1 cellular context compared by ENCODE assay signal in the genomic region with DNA sequence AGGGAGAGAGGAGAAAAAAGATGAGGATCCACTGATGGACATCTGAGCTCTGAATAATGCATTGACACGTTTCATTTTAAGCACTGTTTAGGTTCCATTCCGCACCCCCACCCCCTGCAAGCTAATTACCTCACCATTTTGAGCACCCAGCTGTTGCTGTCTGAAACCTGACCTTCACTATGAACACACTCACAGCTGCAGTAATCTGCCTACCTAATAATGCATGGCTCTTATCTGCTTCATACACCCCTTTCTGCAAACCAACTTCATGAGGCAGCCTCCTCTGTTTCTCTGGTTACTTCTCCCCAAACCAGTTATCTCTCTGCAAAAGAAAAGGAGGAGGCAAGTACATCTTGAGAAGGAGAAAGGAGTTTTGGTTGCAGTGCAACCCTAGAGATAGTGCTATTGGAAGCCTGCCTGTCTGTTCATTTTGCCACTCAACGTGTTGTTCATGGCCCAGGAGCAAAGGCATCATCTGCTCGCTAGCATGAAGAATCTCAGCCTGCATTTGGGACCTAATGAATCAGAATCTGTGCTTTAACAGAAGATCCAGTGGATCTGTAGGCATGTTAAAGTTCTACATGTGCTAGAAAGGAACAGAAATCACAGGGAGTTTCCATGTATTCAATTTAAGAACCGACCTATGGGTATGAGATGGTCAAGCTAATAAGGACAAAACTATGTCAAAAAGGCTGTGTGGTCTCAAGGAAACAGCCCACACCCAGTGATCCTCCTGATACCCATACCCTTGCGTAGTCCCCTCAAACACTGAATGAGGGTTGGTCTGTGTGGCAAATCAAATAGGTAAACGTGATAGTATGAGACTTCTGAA.
TF ChIP-seq lines count a peak whose summit lies in the region.

No MANE protein-coding gene starts in this region.

TF ChIP-seq in HEK293, 187 proteins besides CTCF, POLR2A, EP300 and RAD21 (continued from another document):
- TF ChIP-seq SCRT1 (tag by site-specific recombination; IDR thresholded peaks at IDR 0.05; ENCODE audit: borderline replicate concordance), result peak; percentile 91
- peak; percentile 62; the same call in 1 of the 2 replicates for TF ChIP-seq KLF10 (tag by site-specific recombination; IDR thresholded peaks at IDR 0.05)
- TF ChIP-seq ZNF600 (tag by site-specific recombination; IDR thresholded peaks at IDR 0.05), result peak; percentile 46
- no peak for TF ChIP-seq ZBTB21 (tag by site-specific recombination; IDR thresholded peaks at IDR 0.05)
- TF ChIP-seq, protein P1, sequence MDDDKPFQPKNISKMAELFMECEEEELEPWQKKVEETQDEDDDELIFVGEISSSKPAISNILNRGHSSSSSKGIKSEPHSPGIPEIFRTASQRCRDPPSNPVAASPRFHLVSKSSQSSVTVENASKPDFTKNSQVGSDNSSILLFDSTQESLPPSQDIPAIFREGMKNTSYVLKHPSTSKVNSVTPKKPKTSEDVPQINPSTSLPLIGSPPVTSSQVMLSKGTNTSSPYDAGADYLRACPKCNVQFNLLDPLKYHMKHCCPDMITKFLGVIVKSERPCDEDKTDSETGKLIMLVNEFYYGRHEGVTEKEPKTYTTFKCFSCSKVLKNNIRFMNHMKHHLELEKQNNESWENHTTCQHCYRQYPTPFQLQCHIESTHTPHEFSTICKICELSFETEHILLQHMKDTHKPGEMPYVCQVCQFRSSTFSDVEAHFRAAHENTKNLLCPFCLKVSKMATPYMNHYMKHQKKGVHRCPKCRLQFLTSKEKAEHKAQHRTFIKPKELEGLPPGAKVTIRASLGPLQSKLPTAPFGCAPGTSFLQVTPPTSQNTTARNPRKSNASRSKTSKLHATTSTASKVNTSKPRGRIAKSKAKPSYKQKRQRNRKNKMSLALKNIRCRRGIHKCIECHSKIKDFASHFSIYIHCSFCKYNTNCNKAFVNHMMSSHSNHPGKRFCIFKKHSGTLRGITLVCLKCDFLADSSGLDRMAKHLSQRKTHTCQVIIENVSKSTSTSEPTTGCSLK (tag by site-specific recombination; IDR thresholded peaks at IDR 0.05), result no peak
- 0 out of 2 replicates have a peak, but pooled peaks have one; percentile 38 for TF ChIP-seq ZSCAN23 (tag by site-specific recombination; IDR thresholded peaks at IDR 0.05)
- peak; percentile 38; the same call in 1 of the 2 replicates for TF ChIP-seq HIC1 (tag by site-specific recombination; IDR thresholded peaks at IDR 0.05)
- TF ChIP-seq, protein P2, sequence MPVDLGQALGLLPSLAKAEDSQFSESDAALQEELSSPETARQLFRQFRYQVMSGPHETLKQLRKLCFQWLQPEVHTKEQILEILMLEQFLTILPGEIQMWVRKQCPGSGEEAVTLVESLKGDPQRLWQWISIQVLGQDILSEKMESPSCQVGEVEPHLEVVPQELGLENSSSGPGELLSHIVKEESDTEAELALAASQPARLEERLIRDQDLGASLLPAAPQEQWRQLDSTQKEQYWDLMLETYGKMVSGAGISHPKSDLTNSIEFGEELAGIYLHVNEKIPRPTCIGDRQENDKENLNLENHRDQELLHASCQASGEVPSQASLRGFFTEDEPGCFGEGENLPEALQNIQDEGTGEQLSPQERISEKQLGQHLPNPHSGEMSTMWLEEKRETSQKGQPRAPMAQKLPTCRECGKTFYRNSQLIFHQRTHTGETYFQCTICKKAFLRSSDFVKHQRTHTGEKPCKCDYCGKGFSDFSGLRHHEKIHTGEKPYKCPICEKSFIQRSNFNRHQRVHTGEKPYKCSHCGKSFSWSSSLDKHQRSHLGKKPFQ (tag by site-specific recombination; IDR thresholded peaks at IDR 0.05), result peak; percentile 46; the same call in 1 of the 2 replicates
- peak; percentile 53; the same call in 1 of the 2 replicates for TF ChIP-seq OSR2 (tag by site-specific recombination; IDR thresholded peaks at IDR 0.05)
- TF ChIP-seq ZNF350 (tag by site-specific recombination; IDR thresholded peaks at IDR 0.05), result no peak
- TF ChIP-seq, protein P3, sequence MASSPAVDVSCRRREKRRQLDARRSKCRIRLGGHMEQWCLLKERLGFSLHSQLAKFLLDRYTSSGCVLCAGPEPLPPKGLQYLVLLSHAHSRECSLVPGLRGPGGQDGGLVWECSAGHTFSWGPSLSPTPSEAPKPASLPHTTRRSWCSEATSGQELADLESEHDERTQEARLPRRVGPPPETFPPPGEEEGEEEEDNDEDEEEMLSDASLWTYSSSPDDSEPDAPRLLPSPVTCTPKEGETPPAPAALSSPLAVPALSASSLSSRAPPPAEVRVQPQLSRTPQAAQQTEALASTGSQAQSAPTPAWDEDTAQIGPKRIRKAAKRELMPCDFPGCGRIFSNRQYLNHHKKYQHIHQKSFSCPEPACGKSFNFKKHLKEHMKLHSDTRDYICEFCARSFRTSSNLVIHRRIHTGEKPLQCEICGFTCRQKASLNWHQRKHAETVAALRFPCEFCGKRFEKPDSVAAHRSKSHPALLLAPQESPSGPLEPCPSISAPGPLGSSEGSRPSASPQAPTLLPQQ (tag by site-specific recombination; IDR thresholded peaks at IDR 0.05), result no peak
- TF ChIP-seq, protein P4, sequence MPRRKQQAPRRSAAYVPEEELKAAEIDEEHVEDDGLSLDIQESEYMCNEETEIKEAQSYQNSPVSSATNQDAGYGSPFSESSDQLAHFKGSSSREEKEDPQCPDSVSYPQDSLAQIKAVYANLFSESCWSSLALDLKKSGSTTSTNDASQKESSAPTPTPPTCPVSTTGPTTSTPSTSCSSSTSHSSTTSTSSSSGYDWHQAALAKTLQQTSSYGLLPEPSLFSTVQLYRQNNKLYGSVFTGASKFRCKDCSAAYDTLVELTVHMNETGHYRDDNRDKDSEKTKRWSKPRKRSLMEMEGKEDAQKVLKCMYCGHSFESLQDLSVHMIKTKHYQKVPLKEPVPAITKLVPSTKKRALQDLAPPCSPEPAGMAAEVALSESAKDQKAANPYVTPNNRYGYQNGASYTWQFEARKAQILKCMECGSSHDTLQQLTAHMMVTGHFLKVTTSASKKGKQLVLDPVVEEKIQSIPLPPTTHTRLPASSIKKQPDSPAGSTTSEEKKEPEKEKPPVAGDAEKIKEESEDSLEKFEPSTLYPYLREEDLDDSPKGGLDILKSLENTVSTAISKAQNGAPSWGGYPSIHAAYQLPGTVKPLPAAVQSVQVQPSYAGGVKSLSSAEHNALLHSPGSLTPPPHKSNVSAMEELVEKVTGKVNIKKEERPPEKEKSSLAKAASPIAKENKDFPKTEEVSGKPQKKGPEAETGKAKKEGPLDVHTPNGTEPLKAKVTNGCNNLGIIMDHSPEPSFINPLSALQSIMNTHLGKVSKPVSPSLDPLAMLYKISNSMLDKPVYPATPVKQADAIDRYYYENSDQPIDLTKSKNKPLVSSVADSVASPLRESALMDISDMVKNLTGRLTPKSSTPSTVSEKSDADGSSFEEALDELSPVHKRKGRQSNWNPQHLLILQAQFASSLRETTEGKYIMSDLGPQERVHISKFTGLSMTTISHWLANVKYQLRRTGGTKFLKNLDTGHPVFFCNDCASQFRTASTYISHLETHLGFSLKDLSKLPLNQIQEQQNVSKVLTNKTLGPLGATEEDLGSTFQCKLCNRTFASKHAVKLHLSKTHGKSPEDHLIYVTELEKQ (tag by site-specific recombination; IDR thresholded peaks at IDR 0.05; ENCODE audit: borderline replicate concordance), result peak; percentile 9; the same call in 1 of the 2 replicates
- TF ChIP-seq ZNF341 (tag by site-specific recombination; IDR thresholded peaks at IDR 0.05; ENCODE audit: low read depth), result peak; percentile 49; the same call in 1 of the 2 replicates
- no peak for TF ChIP-seq GLIS2 (tag by site-specific recombination; IDR thresholded peaks at IDR 0.05)
- TF ChIP-seq ZEB2 (tag by site-specific recombination; IDR thresholded peaks at IDR 0.05), result no peak
- TF ChIP-seq SCRT2 (tag by site-specific recombination; IDR thresholded peaks at IDR 0.05), result peak; percentile 97
- TF ChIP-seq KLF17 (tag by site-specific recombination; IDR thresholded peaks at IDR 0.05), result 0 out of 2 replicates have a peak, but pooled peaks have one; percentile 52
- 0 out of 2 replicates have a peak, but pooled peaks have one; percentile 19 for TF ChIP-seq INSM2 (tag by site-specific recombination; IDR thresholded peaks at IDR 0.05)
- no peak for TF ChIP-seq ZNF274 (IDR thresholded peaks at IDR 0.05; ENCODE audit: low read length)
- TF ChIP-seq ZNF274 (tag by site-specific recombination; IDR thresholded peaks at IDR 0.05; ENCODE audit: borderline replicate concordance), result no peak
- peak; percentile 73 for TF ChIP-seq SP7 (tag by site-specific recombination; IDR thresholded peaks at IDR 0.05)
- 0 out of 2 replicates have a peak, but pooled peaks have one; percentile 31 for TF ChIP-seq ZNF2 (tag by site-specific recombination; IDR thresholded peaks at IDR 0.05)
- TF ChIP-seq ZNF138 (tag by site-specific recombination; IDR thresholded peaks at IDR 0.05; ENCODE audit: borderline replicate concordance), result no peak
- no peak for TF ChIP-seq ZNF157 (tag by site-specific recombination; IDR thresholded peaks at IDR 0.05)
- no peak for TF ChIP-seq ZNF626 (tag by site-specific recombination; IDR thresholded peaks at IDR 0.05)
- TF ChIP-seq, protein P5, sequence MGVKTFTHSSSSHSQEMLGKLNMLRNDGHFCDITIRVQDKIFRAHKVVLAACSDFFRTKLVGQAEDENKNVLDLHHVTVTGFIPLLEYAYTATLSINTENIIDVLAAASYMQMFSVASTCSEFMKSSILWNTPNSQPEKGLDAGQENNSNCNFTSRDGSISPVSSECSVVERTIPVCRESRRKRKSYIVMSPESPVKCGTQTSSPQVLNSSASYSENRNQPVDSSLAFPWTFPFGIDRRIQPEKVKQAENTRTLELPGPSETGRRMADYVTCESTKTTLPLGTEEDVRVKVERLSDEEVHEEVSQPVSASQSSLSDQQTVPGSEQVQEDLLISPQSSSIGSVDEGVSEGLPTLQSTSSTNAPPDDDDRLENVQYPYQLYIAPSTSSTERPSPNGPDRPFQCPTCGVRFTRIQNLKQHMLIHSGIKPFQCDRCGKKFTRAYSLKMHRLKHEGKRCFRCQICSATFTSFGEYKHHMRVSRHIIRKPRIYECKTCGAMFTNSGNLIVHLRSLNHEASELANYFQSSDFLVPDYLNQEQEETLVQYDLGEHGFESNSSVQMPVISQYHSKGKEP (tag by site-specific recombination; IDR thresholded peaks at IDR 0.05), result 0 out of 2 replicates have a peak, but pooled peaks have one; percentile 33
- TF ChIP-seq ZNF473 (tag by site-specific recombination; IDR thresholded peaks at IDR 0.05), result no peak
- TF ChIP-seq TRIM28 (IDR thresholded peaks at IDR 0.05; ENCODE audit: borderline replicate concordance, low read length), result no peak
- TF ChIP-seq KLF16 (tag by site-specific recombination; IDR thresholded peaks at IDR 0.05), result no peak
- TF ChIP-seq PRDM10 (tag by site-specific recombination; IDR thresholded peaks at IDR 0.05), result peak; percentile 46
- TF ChIP-seq ZNF76 (tag by site-specific recombination; IDR thresholded peaks at IDR 0.05; ENCODE audit: borderline replicate concordance, low read depth), result no peak
TF ChIP-seq in HEK293: peak in this region for 25.
